ENCODE assay signal across 7 cellular contexts in the genomic region with DNA sequence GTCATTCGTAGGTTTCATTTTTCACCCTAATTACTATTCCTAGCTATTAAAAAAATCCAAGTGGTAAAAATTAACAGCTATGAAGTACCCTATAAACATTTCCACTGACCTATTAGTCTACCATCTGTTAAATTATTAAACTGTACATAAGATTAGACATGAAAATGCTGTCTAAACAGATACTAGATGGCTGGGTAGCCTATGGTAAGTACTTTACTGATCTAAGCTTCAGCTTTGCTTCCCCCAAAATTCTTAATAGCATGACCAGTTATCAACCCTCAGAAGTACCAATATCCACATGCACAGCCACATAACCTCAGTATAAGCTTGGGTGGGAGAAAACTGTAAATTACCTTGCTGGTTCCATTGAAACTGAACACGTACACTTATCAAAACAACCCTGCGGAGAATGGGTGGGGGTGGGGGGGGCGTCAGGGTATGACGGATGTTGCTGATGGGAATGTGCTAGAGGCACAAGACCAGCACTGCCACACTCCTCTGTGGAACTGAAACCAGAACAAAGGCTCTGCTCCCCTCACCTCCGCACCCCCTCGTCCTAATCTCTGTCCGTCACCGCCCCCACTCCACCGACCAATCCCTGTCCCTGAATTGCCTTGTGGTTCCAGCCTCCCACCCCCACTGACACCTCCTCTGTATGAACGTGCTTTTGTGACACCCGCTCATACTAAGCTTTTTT. TPM values are rescaled to one million over a fixed set of nuclear protein-coding genes. Genes with fewer than 3 reads are reported as not detected.
DNase-seq lines count a peak whose midpoint lies in the region; ATAC-seq and TF ChIP-seq lines count a peak whose summit lies in the region.

No MANE protein-coding gene starts in this region.

- H3K27me3 Mint-ChIP-seq in activated CD8-positive, alpha-beta T cell treated with anti-CD3 and anti-CD28 coated beads for 36 hours, result no peaks in the 10 kb centered on the region

- H3K4me3 Mint-ChIP-seq in activated CD8-positive, alpha-beta T cell treated with anti-CD3 and anti-CD28 coated beads for 36 hours, result peak overlapping the region; percentile 43

- peak; percentile 18 for ATAC-seq in GM19468 (IDR thresholded peaks at IDR 0.05; ENCODE audit: extremely low read depth, unreplicated experiment)
- ATAC-seq in HG03469 (IDR thresholded peaks at IDR 0.05; ENCODE audit: unreplicated experiment), result peak; percentile 31
- peak; percentile 85 for ATAC-seq in activated CD8-positive, alpha-beta T cell treated with anti-CD3 and anti-CD28 coated beads for 36 hours
- peak; percentile 49 to 76 (median 72) for ATAC-seq in heart left ventricle

- H3K4me3 ChIP-seq in heart left ventricle (peak overlapping the region in 1 of 12 donors; percentile 42), tibial artery (no peak overlapping the region)

- TF ChIP-seq POLR2A in heart left ventricle (IDR thresholded peaks at IDR 0.05), result no peak

- peaks cover 49% of the 10 kb centered on the region for H3K4me1 Mint-ChIP-seq in activated CD8-positive, alpha-beta T cell treated with anti-CD3 and anti-CD28 coated beads for 36 hours (ENCODE audit: low read depth)

- H3K9me3 ChIP-seq in heart left ventricle, result no peaks in the 10 kb centered on the region
- H3K9me3 ChIP-seq in tibial artery, result no peaks in the 10 kb centered on the region

- peaks cover 0 to 67% (median 41%) of the 10 kb centered on the region in 12 donors for H3K4me1 ChIP-seq in heart left ventricle
- H3K4me1 ChIP-seq in tibial artery, result peaks cover 4 to 59% (median 17%) of the 10 kb centered on the region in 4 donors

- WGBS in heart left ventricle, 4 donors, result 46 to 69% (median 62%) methylated on average over 12 of the region's 12 CpGs

- H3K36me3 ChIP-seq in heart left ventricle (no peaks in the 10 kb centered on the region), tibial artery (no peaks in the 10 kb centered on the region)

- peak; percentile 86 for DNase-seq in activated CD8-positive, alpha-beta T cell treated with anti-CD3 and anti-CD28 coated beads for 36 hours
- peak; percentile 22 to 67 (median 39) for DNase-seq in heart left ventricle
- peak; percentile 59 to 65 for DNase-seq in stimulated activated CD8-positive, alpha-beta memory T cell treated with anti-CD3 and anti-CD28 coated beads, Interleukin-15, amount 100 ng/mL, for 4 hours (ENCODE audit: low read depth in 2 of 2)
- DNase-seq in tibial artery, result no peak
- no peak for DNase-seq in hippocampal formation (lab: John Stamatoyannopoulos, UW)

- H3K27ac ChIP-seq in heart left ventricle, result no peak overlapping the region
- no peak overlapping the region for H3K27ac ChIP-seq in tibial artery

- H3K27ac Mint-ChIP-seq in activated CD8-positive, alpha-beta T cell treated with anti-CD3 and anti-CD28 coated beads for 36 hours, result peak overlapping the region; percentile 13

- POLR2A ChIA-PET in activated CD8-positive, alpha-beta T cell treated with anti-CD3 and anti-CD28 coated beads for 36 hours (lab: Charles Lee), result interaction anchor here (0.6 to 3.2 kb wide), 9 partner anchors 10 to 108 kb away, joined by 3 to 26 read pairs (median 4); no protein-coding TSS in a partner anchor

- no peaks in the 10 kb centered on the region for H3K9me3 Mint-ChIP-seq in activated CD8-positive, alpha-beta T cell treated with anti-CD3 and anti-CD28 coated beads for 36 hours

- intact Hi-C loops in activated CD8-positive, alpha-beta T cell treated with anti-CD3 and anti-CD28 coated beads for 36 hours (cut with micrococcal nuclease), result loop anchor here (5.0 kb wide), 1 partner anchor 44 kb away; a partner anchor contains a TSS
- intact Hi-C loops in heart left ventricle (cut with DNase I), result no loop called here
- intact Hi-C loops in tibial artery (cut with DNase I; ENCODE audit: low total_unique reads), result no loop called here

- H3K36me3 Mint-ChIP-seq in activated CD8-positive, alpha-beta T cell treated with anti-CD3 and anti-CD28 coated beads for 36 hours (ENCODE audit: low read depth), result no peaks in the 10 kb centered on the region

- H3K27me3 ChIP-seq in heart left ventricle, result no peaks in the 10 kb centered on the region
- H3K27me3 ChIP-seq in tibial artery, result no peaks in the 10 kb centered on the region

- CTCF ChIA-PET in activated CD8-positive, alpha-beta T cell treated with anti-CD3 and anti-CD28 coated beads for 36 hours (lab: Charles Lee), result interaction anchor here (0.5 to 2.4 kb wide), 10 partner anchors 10 to 178 kb away, joined by 3 to 11 read pairs (median 3); no protein-coding TSS in a partner anchor

- no peak for TF ChIP-seq CTCF in activated CD8-positive, alpha-beta T cell treated with anti-CD3 and anti-CD28 coated beads for 36 hours (IDR thresholded peaks at IDR 0.05)
- no peak for TF ChIP-seq CTCF in heart left ventricle (IDR thresholded peaks at IDR 0.05)
- TF ChIP-seq CTCF in tibial artery (IDR thresholded peaks at IDR 0.05), result no peak

RNA-seq across cellular contexts. Expression of a gene that starts 45.3 kb away (rescaled TPM):
- total RNA-seq in activated CD8-positive, alpha-beta T cell treated with anti-CD3 and anti-CD28 coated beads for 36 hours, result 10 to 100 TPM; 16.5 to 16.8 TPM
- total RNA-seq in heart left ventricle, result 10 to 100 TPM; 17.0 to 60.4 (median 33.5) TPM
- polyA plus RNA-seq in heart left ventricle, result 10 to 100 TPM in 1 of 2 donors, 1 to 10 TPM in 1; 7.0 to 29.3 TPM

Comparison
In these comparisons a context has a peak if more than half of its experiments do, and no peak if none do; other contexts are left out.
1. ATAC-seq: peak in every context shown above with its lines; median percentile 85 in activated CD8-positive, alpha-beta T cell treated with anti-CD3 and anti-CD28 coated beads for 36 hours; 72 in heart left ventricle; 31 in HG03469; 18 in GM19468.
2. DNase-seq: peak in activated CD8-positive, alpha-beta T cell treated with anti-CD3 and anti-CD28 coated beads for 36 hours (single experiment), heart left ventricle (5 of 5) and stimulated activated CD8-positive, alpha-beta memory T cell treated with anti-CD3 and anti-CD28 coated beads, Interleukin-15, amount 100 ng/mL, for 4 hours (2 of 2); none in tibial artery (0 of 2) and hippocampal formation (0 of 2).